ENCODE assay signal across 13 cellular contexts in the genomic region with DNA sequence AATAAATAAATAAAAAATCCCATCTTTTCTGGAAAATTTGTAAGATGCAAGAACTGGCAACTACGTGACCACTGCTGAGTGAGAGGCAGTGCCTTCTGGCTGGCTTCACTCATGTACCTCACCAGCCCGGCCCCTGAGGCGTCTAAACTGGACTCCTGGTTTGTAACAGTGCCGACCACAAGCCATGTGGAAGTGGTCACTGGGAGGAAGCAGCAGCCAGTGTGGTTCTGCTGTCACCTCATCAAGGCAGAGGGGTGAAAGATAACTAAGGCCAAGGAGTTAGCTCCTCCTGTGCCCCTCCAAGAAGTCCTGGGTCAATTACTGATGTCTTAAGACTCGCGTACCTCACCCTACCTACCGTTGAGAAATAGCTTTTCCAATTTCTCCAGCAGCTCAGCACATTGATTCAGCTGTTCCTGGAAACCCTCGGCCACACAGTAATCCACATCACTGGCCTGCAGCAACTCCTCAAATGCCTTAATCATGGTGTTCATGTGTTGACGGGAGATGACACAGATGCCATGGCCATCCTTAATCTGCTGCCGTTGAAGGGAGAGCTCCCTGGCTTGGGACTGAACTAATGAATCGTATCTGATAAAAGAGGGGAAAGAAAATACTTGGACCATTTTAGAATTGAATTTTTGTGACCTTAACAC.
A peak's percentile ranks its signal among the peaks of the same experiment; 100 is the strongest.
DNase-seq lines count a peak whose midpoint lies in the region; ATAC-seq, FAIRE-seq and TF ChIP-seq lines count a peak whose summit lies in the region.
"Had no signal": no experiment of that assay in that cellular context is flagged by ENCODE, and none has a peak within 500 bp of the region (broad histone marks: within the 10 kb centered on the region; RNA-seq: fewer than 3 reads in every experiment).

No MANE protein-coding gene starts in this region.

- H3K27me3 ChIP-seq in osteoblast (ENCODE audit: insufficient read depth, low read length), result no peaks in the 10 kb centered on the region

- TF ChIP-seq CTCF in NB4 (IDR thresholded peaks at IDR 0.05; ENCODE audit: low read depth, low read length) (no peak), fibroblast of the aortic adventitia (IDR thresholded peaks at IDR 0.05; ENCODE audit: insufficient read depth, low read length) (no peak), osteoblast (IDR thresholded peaks at IDR 0.05; ENCODE audit: extremely low read depth, low read depth, low read length) (no peak)

- peaks cover 16% of the 10 kb centered on the region for H3K79me2 ChIP-seq in osteoblast (ENCODE audit: insufficient read depth, low read length)

- no peak overlapping the region for H3K4me3 ChIP-seq in NB4 (ENCODE audit: low read depth, low read length)
- H3K4me3 ChIP-seq in fibroblast of the aortic adventitia (ENCODE audit: low read depth, low read length), result no peak overlapping the region
- no peak overlapping the region for H3K4me3 ChIP-seq in osteoblast (ENCODE audit: insufficient read depth, low read length)

- FAIRE-seq in HTR-8/SVneo (lab: Jason Lieb, UNC), result no peak
- FAIRE-seq: bronchial epithelial cell had no signal

- H3K27ac ChIP-seq in osteoblast (ENCODE audit: low read depth, low read length), result peak overlapping the region; percentile 61
- H3K27ac ChIP-seq: C4-2B had no signal

- no peaks in the 10 kb centered on the region for H4K20me1 ChIP-seq in osteoblast (ENCODE audit: insufficient read depth, low read length)

- DNase-seq in CMK (ENCODE audit: low read depth) (peak; percentile 64), NB4 (ENCODE audit: low read depth) (peak; percentile 84), fibroblast of the aortic adventitia (ENCODE audit: low read depth) (peak; percentile 44), osteoblast (ENCODE audit: insufficient read length, low spot score, missing footprints) (peak; percentile 30), NCI-H2196 (lab: John Stamatoyannopoulos, UW; ENCODE audit: unreplicated experiment) (no peak), globus pallidus (ENCODE audit: low spot score) (no peak), HTR-8/SVneo (ENCODE audit: insufficient read length, low spot score) (no peak)
- DNase-seq: activated CD4-positive, CD25-positive, alpha-beta regulatory T cell treated with anti-CD3 and anti-CD28 coated beads, Interleukin-2, amount 50 U/mL, for 72 hours; activated gamma-delta T cell; naive thymus-derived CD8-positive, alpha-beta T cell had no signal

- H3K4me1 ChIP-seq in osteoblast (ENCODE audit: insufficient read depth, low read length), result peaks cover 48% of the 10 kb centered on the region

- no peak overlapping the region for H3K4me2 ChIP-seq in osteoblast (ENCODE audit: insufficient read depth, low read length)

- no peaks in the 10 kb centered on the region for H3K9me3 ChIP-seq in osteoblast (ENCODE audit: low read depth, low read length)

- ATAC-seq in HG02763 (IDR thresholded peaks at IDR 0.05; ENCODE audit: unreplicated experiment), result no peak
- ATAC-seq: naive thymus-derived CD8-positive, alpha-beta T cell had no signal

- no peak overlapping the region for H2AFZ ChIP-seq in osteoblast (ENCODE audit: low read length)

- H3K36me3 ChIP-seq in osteoblast (ENCODE audit: insufficient read depth, low read length), result peaks cover 42% of the 10 kb centered on the region

- TF ChIP-seq POLR2A in NB4 (IDR thresholded peaks at IDR 0.05; ENCODE audit: extremely low read depth, insufficient read length), result no peak

Comparison
In these comparisons a context has a peak if more than half of its experiments do, and no peak if none do; other contexts are left out.
1. DNase-seq: peak in CMK (single experiment), NB4 (single experiment), fibroblast of the aortic adventitia (single experiment) and osteoblast (single experiment); none in NCI-H2196 (single experiment), globus pallidus (single experiment) and HTR-8/SVneo (single experiment).